2 cellular contexts compared by ENCODE assay signal in the genomic region with DNA sequence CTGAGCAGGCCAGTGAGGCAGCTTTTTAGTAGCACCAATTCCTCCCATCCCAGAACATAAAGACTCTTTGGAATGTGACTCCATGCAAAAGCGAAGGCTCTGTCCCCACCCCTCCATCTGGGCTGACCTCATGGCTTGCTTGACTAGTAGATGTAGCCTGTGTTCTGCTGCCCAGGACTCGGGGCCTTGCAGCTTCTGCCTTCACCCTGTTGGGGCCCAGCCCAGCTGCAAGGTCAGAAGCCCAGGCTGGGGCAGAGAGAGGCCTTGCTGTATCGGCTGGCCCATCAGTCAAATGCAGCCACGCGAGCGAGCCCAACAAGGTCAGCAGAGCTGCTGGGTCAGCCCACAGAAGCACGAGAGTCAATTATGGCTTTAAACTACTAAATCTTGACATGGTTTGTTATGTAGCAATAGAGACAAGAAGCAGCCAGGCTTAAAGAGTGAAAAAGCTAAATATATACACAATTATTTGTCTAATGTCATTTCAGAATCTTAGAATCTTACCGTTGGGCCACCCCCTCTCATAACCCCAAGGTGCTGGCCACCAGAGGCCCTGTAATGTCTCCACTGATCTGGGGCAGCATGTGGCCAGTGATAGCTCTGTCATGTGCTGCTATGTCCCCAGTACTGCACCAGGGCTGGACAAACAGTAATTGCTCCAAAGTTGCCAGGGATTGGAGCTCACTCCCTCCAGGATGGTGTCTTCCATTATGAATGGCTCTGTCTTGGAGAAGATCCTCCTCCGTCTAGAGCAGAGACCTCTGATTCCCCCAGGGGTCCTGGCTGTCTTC.
TF ChIP-seq lines count a peak whose summit lies in the region.

No MANE protein-coding gene starts in this region.

TF ChIP-seq in K562, 482 proteins besides CTCF, POLR2A, EP300 and RAD21:
- TF ChIP-seq, protein P1, sequence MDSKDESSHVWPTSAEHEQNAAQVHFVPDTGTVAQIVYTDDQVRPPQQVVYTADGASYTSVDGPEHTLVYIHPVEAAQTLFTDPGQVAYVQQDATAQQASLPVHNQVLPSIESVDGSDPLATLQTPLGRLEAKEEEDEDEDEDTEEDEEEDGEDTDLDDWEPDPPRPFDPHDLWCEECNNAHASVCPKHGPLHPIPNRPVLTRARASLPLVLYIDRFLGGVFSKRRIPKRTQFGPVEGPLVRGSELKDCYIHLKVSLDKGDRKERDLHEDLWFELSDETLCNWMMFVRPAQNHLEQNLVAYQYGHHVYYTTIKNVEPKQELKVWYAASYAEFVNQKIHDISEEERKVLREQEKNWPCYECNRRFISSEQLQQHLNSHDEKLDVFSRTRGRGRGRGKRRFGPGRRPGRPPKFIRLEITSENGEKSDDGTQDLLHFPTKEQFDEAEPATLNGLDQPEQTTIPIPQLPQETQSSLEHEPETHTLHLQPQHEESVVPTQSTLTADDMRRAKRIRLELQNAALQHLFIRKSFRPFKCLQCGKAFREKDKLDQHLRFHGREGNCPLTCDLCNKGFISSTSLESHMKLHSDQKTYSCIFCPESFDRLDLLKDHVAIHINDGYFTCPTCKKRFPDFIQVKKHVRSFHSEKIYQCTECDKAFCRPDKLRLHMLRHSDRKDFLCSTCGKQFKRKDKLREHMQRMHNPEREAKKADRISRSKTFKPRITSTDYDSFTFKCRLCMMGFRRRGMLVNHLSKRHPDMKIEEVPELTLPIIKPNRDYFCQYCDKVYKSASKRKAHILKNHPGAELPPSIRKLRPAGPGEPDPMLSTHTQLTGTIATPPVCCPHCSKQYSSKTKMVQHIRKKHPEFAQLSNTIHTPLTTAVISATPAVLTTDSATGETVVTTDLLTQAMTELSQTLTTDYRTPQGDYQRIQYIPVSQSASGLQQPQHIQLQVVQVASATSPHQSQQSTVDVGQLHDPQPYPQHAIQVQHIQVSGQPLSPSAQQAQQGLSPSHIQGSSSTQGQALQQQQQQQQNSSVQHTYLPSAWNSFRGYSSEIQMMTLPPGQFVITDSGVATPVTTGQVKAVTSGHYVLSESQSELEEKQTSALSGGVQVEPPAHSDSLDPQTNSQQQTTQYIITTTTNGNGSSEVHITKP (IDR thresholded peaks at IDR 0.05; ENCODE audit: partially characterized antibody) = peak; percentile 32
- TF ChIP-seq, protein P2, sequence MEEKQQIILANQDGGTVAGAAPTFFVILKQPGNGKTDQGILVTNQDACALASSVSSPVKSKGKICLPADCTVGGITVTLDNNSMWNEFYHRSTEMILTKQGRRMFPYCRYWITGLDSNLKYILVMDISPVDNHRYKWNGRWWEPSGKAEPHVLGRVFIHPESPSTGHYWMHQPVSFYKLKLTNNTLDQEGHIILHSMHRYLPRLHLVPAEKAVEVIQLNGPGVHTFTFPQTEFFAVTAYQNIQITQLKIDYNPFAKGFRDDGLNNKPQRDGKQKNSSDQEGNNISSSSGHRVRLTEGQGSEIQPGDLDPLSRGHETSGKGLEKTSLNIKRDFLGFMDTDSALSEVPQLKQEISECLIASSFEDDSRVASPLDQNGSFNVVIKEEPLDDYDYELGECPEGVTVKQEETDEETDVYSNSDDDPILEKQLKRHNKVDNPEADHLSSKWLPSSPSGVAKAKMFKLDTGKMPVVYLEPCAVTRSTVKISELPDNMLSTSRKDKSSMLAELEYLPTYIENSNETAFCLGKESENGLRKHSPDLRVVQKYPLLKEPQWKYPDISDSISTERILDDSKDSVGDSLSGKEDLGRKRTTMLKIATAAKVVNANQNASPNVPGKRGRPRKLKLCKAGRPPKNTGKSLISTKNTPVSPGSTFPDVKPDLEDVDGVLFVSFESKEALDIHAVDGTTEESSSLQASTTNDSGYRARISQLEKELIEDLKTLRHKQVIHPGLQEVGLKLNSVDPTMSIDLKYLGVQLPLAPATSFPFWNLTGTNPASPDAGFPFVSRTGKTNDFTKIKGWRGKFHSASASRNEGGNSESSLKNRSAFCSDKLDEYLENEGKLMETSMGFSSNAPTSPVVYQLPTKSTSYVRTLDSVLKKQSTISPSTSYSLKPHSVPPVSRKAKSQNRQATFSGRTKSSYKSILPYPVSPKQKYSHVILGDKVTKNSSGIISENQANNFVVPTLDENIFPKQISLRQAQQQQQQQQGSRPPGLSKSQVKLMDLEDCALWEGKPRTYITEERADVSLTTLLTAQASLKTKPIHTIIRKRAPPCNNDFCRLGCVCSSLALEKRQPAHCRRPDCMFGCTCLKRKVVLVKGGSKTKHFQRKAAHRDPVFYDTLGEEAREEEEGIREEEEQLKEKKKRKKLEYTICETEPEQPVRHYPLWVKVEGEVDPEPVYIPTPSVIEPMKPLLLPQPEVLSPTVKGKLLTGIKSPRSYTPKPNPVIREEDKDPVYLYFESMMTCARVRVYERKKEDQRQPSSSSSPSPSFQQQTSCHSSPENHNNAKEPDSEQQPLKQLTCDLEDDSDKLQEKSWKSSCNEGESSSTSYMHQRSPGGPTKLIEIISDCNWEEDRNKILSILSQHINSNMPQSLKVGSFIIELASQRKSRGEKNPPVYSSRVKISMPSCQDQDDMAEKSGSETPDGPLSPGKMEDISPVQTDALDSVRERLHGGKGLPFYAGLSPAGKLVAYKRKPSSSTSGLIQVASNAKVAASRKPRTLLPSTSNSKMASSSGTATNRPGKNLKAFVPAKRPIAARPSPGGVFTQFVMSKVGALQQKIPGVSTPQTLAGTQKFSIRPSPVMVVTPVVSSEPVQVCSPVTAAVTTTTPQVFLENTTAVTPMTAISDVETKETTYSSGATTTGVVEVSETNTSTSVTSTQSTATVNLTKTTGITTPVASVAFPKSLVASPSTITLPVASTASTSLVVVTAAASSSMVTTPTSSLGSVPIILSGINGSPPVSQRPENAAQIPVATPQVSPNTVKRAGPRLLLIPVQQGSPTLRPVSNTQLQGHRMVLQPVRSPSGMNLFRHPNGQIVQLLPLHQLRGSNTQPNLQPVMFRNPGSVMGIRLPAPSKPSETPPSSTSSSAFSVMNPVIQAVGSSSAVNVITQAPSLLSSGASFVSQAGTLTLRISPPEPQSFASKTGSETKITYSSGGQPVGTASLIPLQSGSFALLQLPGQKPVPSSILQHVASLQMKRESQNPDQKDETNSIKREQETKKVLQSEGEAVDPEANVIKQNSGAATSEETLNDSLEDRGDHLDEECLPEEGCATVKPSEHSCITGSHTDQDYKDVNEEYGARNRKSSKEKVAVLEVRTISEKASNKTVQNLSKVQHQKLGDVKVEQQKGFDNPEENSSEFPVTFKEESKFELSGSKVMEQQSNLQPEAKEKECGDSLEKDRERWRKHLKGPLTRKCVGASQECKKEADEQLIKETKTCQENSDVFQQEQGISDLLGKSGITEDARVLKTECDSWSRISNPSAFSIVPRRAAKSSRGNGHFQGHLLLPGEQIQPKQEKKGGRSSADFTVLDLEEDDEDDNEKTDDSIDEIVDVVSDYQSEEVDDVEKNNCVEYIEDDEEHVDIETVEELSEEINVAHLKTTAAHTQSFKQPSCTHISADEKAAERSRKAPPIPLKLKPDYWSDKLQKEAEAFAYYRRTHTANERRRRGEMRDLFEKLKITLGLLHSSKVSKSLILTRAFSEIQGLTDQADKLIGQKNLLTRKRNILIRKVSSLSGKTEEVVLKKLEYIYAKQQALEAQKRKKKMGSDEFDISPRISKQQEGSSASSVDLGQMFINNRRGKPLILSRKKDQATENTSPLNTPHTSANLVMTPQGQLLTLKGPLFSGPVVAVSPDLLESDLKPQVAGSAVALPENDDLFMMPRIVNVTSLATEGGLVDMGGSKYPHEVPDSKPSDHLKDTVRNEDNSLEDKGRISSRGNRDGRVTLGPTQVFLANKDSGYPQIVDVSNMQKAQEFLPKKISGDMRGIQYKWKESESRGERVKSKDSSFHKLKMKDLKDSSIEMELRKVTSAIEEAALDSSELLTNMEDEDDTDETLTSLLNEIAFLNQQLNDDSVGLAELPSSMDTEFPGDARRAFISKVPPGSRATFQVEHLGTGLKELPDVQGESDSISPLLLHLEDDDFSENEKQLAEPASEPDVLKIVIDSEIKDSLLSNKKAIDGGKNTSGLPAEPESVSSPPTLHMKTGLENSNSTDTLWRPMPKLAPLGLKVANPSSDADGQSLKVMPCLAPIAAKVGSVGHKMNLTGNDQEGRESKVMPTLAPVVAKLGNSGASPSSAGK (IDR thresholded peaks at IDR 0.05) = 0 out of 2 replicates have a peak, but pooled peaks have one; percentile 21
- TF ChIP-seq TAL1 (IDR thresholded peaks at IDR 0.05) = no peak

TF ChIP-seq in HepG2, 621 proteins besides CTCF, POLR2A, EP300 and RAD21:
- TF ChIP-seq ZFX (CRISPR knock-in tag; IDR thresholded peaks at IDR 0.05; ENCODE audit: low read depth) (peak; percentile 53; the same call in 1 of the 2 replicates), ZNF343 (CRISPR knock-in tag; IDR thresholded peaks at IDR 0.05) (no peak), MXI1 (IDR thresholded peaks at IDR 0.05; ENCODE audit: borderline replicate concordance, low read depth, low read length) (no peak), ATF7 (IDR thresholded peaks at IDR 0.05) (no peak), ATF7 (CRISPR knock-in tag; IDR thresholded peaks at IDR 0.05) (no peak), CBX5 (CRISPR knock-in tag; IDR thresholded peaks at IDR 0.05; ENCODE audit: borderline replicate concordance) (no peak), NBN (conservative IDR thresholded peaks at IDR 0.05) (no peak), ZNF839 (CRISPR knock-in tag; IDR thresholded peaks at IDR 0.05; ENCODE audit: borderline replicate concordance) (no peak), NR2F2 (IDR thresholded peaks at IDR 0.05; ENCODE audit: borderline replicate concordance, low read depth) (no peak), ZKSCAN5 (CRISPR knock-in tag; IDR thresholded peaks at IDR 0.05) (no peak), PCBP2 (optimal IDR thresholded peaks at IDR 0.05; ENCODE audit: low read depth, low read length, poor library complexity, severe bottlenecking) (no peak), SNAPC2 (CRISPR knock-in tag; IDR thresholded peaks at IDR 0.05) (no peak), CAMTA2 (CRISPR knock-in tag; IDR thresholded peaks at IDR 0.05; ENCODE audit: borderline replicate concordance) (no peak), SOX13 (IDR thresholded peaks at IDR 0.05) (no peak), SOX13 (CRISPR knock-in tag; conservative IDR thresholded peaks at IDR 0.05 in 1 of 2, IDR thresholded peaks at IDR 0.05 in 1 of 2) (no peak), ZFY (CRISPR knock-in tag; IDR thresholded peaks at IDR 0.05) (0 out of 2 replicates have a peak, but pooled peaks have one; percentile 47), ZFP1 (CRISPR knock-in tag; IDR thresholded peaks at IDR 0.05) (no peak), ZNF12 (CRISPR knock-in tag; IDR thresholded peaks at IDR 0.05) (no peak)
- TF ChIP-seq, protein P3, sequence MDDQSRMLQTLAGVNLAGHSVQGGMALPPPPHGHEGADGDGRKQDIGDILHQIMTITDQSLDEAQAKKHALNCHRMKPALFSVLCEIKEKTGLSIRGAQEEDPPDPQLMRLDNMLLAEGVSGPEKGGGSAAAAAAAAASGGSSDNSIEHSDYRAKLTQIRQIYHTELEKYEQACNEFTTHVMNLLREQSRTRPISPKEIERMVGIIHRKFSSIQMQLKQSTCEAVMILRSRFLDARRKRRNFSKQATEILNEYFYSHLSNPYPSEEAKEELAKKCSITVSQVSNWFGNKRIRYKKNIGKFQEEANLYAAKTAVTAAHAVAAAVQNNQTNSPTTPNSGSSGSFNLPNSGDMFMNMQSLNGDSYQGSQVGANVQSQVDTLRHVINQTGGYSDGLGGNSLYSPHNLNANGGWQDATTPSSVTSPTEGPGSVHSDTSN (CRISPR knock-in tag; IDR thresholded peaks at IDR 0.05; ENCODE audit: borderline replicate concordance) = no peak
